ENCODE assay signal across 8 cellular contexts in genomic region chr1:161305872-161306519, GRCh38. TPM values are rescaled to one million over a fixed set of nuclear protein-coding genes. Genes with fewer than 3 reads are reported as not detected.
A peak's percentile ranks its signal among the peaks of the same experiment; 100 is the strongest.
DNase-seq lines count a peak whose midpoint lies in the region; ATAC-seq lines count a peak whose summit lies in the region.

No MANE protein-coding gene starts in this region.

- H3K4me1 ChIP-seq in aorta (ENCODE audit: control insufficient read depth in 1 of 2, insufficient read depth in 2 of 2, low read length in 2 of 2), result no peaks in the 10 kb centered on the region

- H3K36me3 ChIP-seq in KOPT-K1 (ENCODE audit: insufficient read depth, low read length), result no peaks in the 10 kb centered on the region
- no peaks in the 10 kb centered on the region for H3K36me3 ChIP-seq in aorta (ENCODE audit: control insufficient read depth in 1 of 2, insufficient read depth in 2 of 2, low read length in 1 of 2)

- H3K27ac ChIP-seq in KOPT-K1 (ENCODE audit: low read depth, low read length, poor library complexity, severe bottlenecking) (peak overlapping the region; percentile 42), aorta (ENCODE audit: low read depth in 1 of 2, low read length in 2 of 2) (no peak overlapping the region)

- ATAC-seq in GM19397 (IDR thresholded peaks at IDR 0.05; ENCODE audit: unreplicated experiment), result peak; percentile 67
- peak; percentile 91 for ATAC-seq in aorta (ENCODE audit: low FRiP score)

- peak; percentile 86 to 92 for DNase-seq in AML-193 (lab: John Stamatoyannopoulos, UW)
- DNase-seq in T follicular helper cell (ENCODE audit: low read depth), result peak; percentile 82
- DNase-seq in amniotic epithelial cell (ENCODE audit: low read depth), result peak; percentile 72
- peak; percentile 53 to 59 for DNase-seq in hippocampal formation (lab: John Stamatoyannopoulos, UW)
- DNase-seq in renal cortical epithelial cell (ENCODE audit: low read depth), result peak; percentile 38
- peak; percentile 87 for DNase-seq in aorta

- peak overlapping the region; percentile 35 to 54 for H3K4me3 ChIP-seq in aorta (ENCODE audit: low read length in 2 of 2)

- 2 to 3% methylated on average over 28 to 30 of the region's 30 CpGs for WGBS in aorta, 2 donors

- H3K27me3 ChIP-seq in aorta (ENCODE audit: control insufficient read depth in 1 of 2, insufficient read depth in 2 of 2, low read length in 1 of 2), result no peaks in the 10 kb centered on the region

- H3K9me3 ChIP-seq in KOPT-K1 (ENCODE audit: insufficient read depth, low read length, poor library complexity, severe bottlenecking), result no peaks in the 10 kb centered on the region
- no peaks in the 10 kb centered on the region for H3K9me3 ChIP-seq in aorta (ENCODE audit: control insufficient read depth, low read length)

- intact Hi-C loops in aorta (cut with DNase I), result loop anchor here in 1 of 2 donors (5.0 kb wide), 1 partner anchor 76 kb away; no protein-coding TSS in a partner anchor

RNA-seq across cellular contexts. Expression of gene MPZ, which starts 3.8 kb away (rescaled TPM):
- 0.45 and 1.4 TPM in 2 replicates for total RNA-seq in renal cortical epithelial cell
- 10 to 100 TPM; 11.2 to 19.4 TPM for total RNA-seq in aorta
- 1 to 10 TPM in 1 of 2 donors, not detected in 1; 1.5 TPM for polyA plus RNA-seq in aorta

RNA-seq across cellular contexts. Expression of gene SDHC, which starts 8.2 kb away (rescaled TPM):
- total RNA-seq in renal cortical epithelial cell (45.8 and 103 TPM in 2 replicates), aorta (100 to 1,000 TPM; 103 to 127 TPM)
- polyA plus RNA-seq in aorta, result 100 to 1,000 TPM; 117 to 129 TPM

RNA-seq across cellular contexts. Expression of gene PCP4L1, which starts 47.5 kb away (rescaled TPM):
- 0.30 TPM in 1 of 2 replicates, not detected in the other for total RNA-seq in renal cortical epithelial cell
- 1 to 10 TPM in 1 of 2 donors, under 1 TPM in 1; 0.69 to 1.2 TPM for total RNA-seq in aorta
- not detected for polyA plus RNA-seq in aorta

Comparison
In these comparisons a context has a peak if more than half of its experiments do, and no peak if none do; other contexts are left out.
1. DNase-seq: peak in every context shown above with its lines; median percentile 89 in AML-193; 87 in aorta; 82 in T follicular helper cell; 72 in amniotic epithelial cell; 56 in hippocampal formation; 38 in renal cortical epithelial cell.